In genomic region chr10:96395931-96396877, GRCh38 we compare ENCODE assay signal across 8 cellular contexts. TPM values are rescaled to one million over a fixed set of nuclear protein-coding genes. Genes with fewer than 3 reads are reported as not detected.
A peak's percentile ranks its signal among the peaks of the same experiment; 100 is the strongest.
DNase-seq lines count a peak whose midpoint lies in the region; ATAC-seq, FAIRE-seq and TF ChIP-seq lines count a peak whose summit lies in the region.

No MANE protein-coding gene starts in this region.

- H3K27ac ChIP-seq in iPS DF 6.9 (ENCODE audit: low read length) = no peak overlapping the region
- H3K27ac ChIP-seq in small intestine (ENCODE audit: low read depth in 1 of 2, low read length in 1 of 2) = no peak overlapping the region

- in situ Hi-C loops in astrocyte of the cerebellum (cut with HindIII; ENCODE audit: low sequenced_read_pairs) = no loop called here

- H3K27me3 ChIP-seq in iPS DF 6.9 (ENCODE audit: control insufficient read depth, insufficient read depth, low read length) = no peaks in the 10 kb centered on the region
- H3K27me3 ChIP-seq in small intestine (ENCODE audit: control insufficient read depth in 2 of 2, insufficient read depth in 2 of 2, low read length in 2 of 2) = no peaks in the 10 kb centered on the region

- DNase-seq in NCI-H1417 (lab: John Stamatoyannopoulos, UW) (peak; percentile 25 to 70 (median 50)), NCI-H1417 treated with DMSO at 0.1 percent for 48 hours (lab: John Stamatoyannopoulos, UW) (no peak), T-helper 9 cell (peak; percentile 24), astrocyte of the cerebellum (ENCODE audit: low read depth) (peak; percentile 57), iPS DF 6.9 (ENCODE audit: low read depth, low spot score) (peak; percentile 71), small intestine (peak; percentile 74)

- H3K4me3 ChIP-seq in astrocyte of the cerebellum (ENCODE audit: low read depth, low read length) (no peak overlapping the region), iPS DF 6.9 (ENCODE audit: low read length) (no peak overlapping the region), small intestine (ENCODE audit: low read depth in 1 of 2, low read length in 2 of 2) (no peak overlapping the region)

- no peak for FAIRE-seq in small intestine (lab: Jason Lieb, UNC)

- H3K9me3 ChIP-seq in iPS DF 6.9 (ENCODE audit: control insufficient read depth, insufficient read depth, low read length) (no peaks in the 10 kb centered on the region), small intestine (ENCODE audit: control insufficient read depth, low read depth) (no peaks in the 10 kb centered on the region)

- TF ChIP-seq CTCF in LNCAP (IDR thresholded peaks at IDR 0.05) = peak; percentile 91
- peak; percentile 85 for TF ChIP-seq CTCF in astrocyte of the cerebellum (IDR thresholded peaks at IDR 0.05; ENCODE audit: low read depth, low read length, missing control alignments)

- H3K36me3 ChIP-seq in iPS DF 6.9 (ENCODE audit: control insufficient read depth, insufficient read depth, low read length) (no peaks in the 10 kb centered on the region), small intestine (ENCODE audit: control insufficient read depth in 2 of 2, insufficient read depth in 2 of 2, low read length in 2 of 2) (no peaks in the 10 kb centered on the region)

- WGBS in iPS DF 6.9 (ENCODE audit: insufficient coverage, insufficient read length) = no CpG with 5 or more reads among the region's 24 CpGs
- WGBS in small intestine, 3 donors = 14 to 25% (median 20%) methylated on average over 24 of the region's 24 CpGs

- peaks cover 1% of the 10 kb centered on the region; the same call in 1 of the 2 replicates for H3K4me1 ChIP-seq in iPS DF 6.9 (ENCODE audit: control insufficient read depth, insufficient read depth, low read length)
- no peaks in the 10 kb centered on the region for H3K4me1 ChIP-seq in small intestine (ENCODE audit: control insufficient read depth in 2 of 2, insufficient read depth in 1 of 2, low read depth in 1 of 2, low read length in 1 of 2)

- ATAC-seq in GM19467 (IDR thresholded peaks at IDR 0.05; ENCODE audit: unreplicated experiment) = no peak

RNA-seq across cellular contexts. Expression of gene OPALIN, which starts 37.4 kb away (rescaled TPM):
- not detected for polyA plus RNA-seq in small intestine
